Comparison of ENCODE assay signal across 4 cellular contexts in the genomic region with DNA sequence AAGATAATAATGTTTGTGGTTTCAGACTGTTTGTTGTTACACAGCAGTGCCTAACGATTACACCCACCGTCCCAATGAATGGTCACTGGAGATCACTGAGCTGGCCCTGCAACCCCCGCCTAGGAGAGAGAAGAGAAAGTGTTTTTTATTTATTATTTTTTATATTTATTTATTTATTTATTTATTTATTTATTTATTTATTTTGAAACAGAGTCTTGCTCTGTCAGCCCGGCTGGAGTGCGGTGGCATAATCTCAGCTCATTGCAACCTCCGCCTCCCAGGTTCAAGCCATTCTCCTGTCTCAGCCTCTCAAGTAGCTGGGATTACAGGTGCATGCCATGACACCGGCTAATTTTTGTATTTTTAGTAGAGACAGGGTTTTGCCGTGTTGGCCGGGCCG. TPM values are rescaled to one million over a fixed set of nuclear protein-coding genes. Genes with fewer than 3 reads are reported as not detected.
"Had no signal": no experiment of that assay in that cellular context is flagged by ENCODE, and none has a peak within 500 bp of the region (broad histone marks: within the 10 kb centered on the region; RNA-seq: fewer than 3 reads in every experiment).

No MANE protein-coding gene starts in this region.

RNA-seq across cellular contexts. Expression of gene DNER, which starts 43.1 kb away (rescaled TPM):
- total RNA-seq: liver; mesothelial cell of epicardium; naive thymus-derived CD4-positive, alpha-beta T cell had no signal
- polyA plus RNA-seq: immature natural killer cell; naive thymus-derived CD4-positive, alpha-beta T cell had no signal
